Comparison of ENCODE assay signal across 20 cellular contexts in the genomic region with DNA sequence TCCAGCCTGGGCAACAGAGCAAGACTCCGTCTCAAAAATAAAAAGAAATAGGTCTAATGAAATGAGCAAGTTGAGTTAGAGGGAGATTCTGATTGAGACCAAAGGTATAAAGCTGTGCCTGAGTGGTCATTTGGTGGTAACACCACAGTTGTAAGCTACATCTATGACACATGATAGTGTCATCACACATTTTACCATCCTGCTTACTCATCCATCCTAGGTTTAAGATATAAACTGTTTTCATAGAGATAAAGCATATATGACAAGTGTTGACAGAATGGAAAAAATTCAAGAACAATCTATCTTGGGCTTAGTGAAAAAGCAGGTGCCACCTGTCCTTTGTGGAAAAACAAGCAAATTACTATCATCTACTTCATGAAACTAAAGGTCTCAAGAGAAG. TPM values are rescaled to one million over a fixed set of nuclear protein-coding genes. Genes with fewer than 3 reads are reported as not detected.
DNase-seq lines count a peak whose midpoint lies in the region; ATAC-seq, FAIRE-seq and TF ChIP-seq lines count a peak whose summit lies in the region.
"Had no signal": no experiment of that assay in that cellular context is flagged by ENCODE, and none has a peak within 500 bp of the region (broad histone marks: within the 10 kb centered on the region; RNA-seq: fewer than 3 reads in every experiment).

No MANE protein-coding gene starts in this region.

- dilution Hi-C loops in endothelial cell of umbilical vein (cut with MboI; ENCODE audit: extremely low pct_ligation_motif_present, low sequenced_read_pairs), result no loop called here

- peaks cover 11% of the 10 kb centered on the region for H3K4me1 ChIP-seq in CD8-positive, alpha-beta T cell (ENCODE audit: insufficient read depth, low read length)
- peaks cover under 1% of the 10 kb centered on the region for H3K4me1 ChIP-seq in endothelial cell of umbilical vein (ENCODE audit: control insufficient read depth, extremely low read depth, insufficient read depth, low read length)

- TF ChIP-seq CTCF in 22Rv1 (IDR thresholded peaks at IDR 0.05) (no peak), endothelial cell of umbilical vein (IDR thresholded peaks at IDR 0.05; ENCODE audit: extremely low read depth in 1 of 2, insufficient read depth in 1 of 2, low read depth in 1 of 2, low read length in 2 of 2) (no peak), progenitor cell of endocrine pancreas (IDR thresholded peaks at IDR 0.05; ENCODE audit: unreplicated experiment) (no peak)
- no peak for TF ChIP-seq CTCF in CD8-positive, alpha-beta T cell (IDR thresholded peaks at IDR 0.05)

- no peak for TF ChIP-seq POLR2A in endothelial cell of umbilical vein (IDR thresholded peaks at IDR 0.05; ENCODE audit: low read depth, low read length)

- CTCF ChIA-PET in CD8-positive, alpha-beta T cell (lab: Charles Lee), result interaction anchor here (2.7 kb wide), 1 partner anchor 14 kb away, joined by 18 read pairs; no protein-coding TSS in a partner anchor
- CTCF ChIA-PET in endothelial cell of umbilical vein (lab: Charles Lee), result interaction anchor here (2.3 kb wide), 1 partner anchor 14 kb away, joined by 19 read pairs; no protein-coding TSS in a partner anchor

- FAIRE-seq in endothelial cell of umbilical vein (lab: Jason Lieb, UNC), result no peak

- no peak for DNase-seq in CD8-positive, alpha-beta T cell
- peak; percentile 49 for DNase-seq in RPMI7951 (ENCODE audit: low read depth)
- DNase-seq in endothelial cell of umbilical vein (ENCODE audit: low read depth, low spot score), result no peak
- DNase-seq in G401 (ENCODE audit: low spot score), result no peak
- DNase-seq in cerebellum (ENCODE audit: low spot score), result no peak
- no peak for DNase-seq in progenitor cell of endocrine pancreas (ENCODE audit: low spot score, unreplicated experiment)
- DNase-seq: CD4-positive, CD25-positive, alpha-beta regulatory T cell; central memory CD4-positive, alpha-beta T cell; GF-D8; hypothalamus; lower lobe of right lung; NCI-H1436; NCI-H524 treated with DMSO at 0.1 percent for 48 hours; Right ventricle myocardium superior; testis had no signal

- no peak overlapping the region for H3K4me3 Mint-ChIP-seq in CD8-positive, alpha-beta T cell
- H3K4me3 Mint-ChIP-seq in progenitor cell of endocrine pancreas (ENCODE audit: low read depth), result no peak overlapping the region
- H3K4me3 Mint-ChIP-seq: CD4-positive, CD25-positive, alpha-beta regulatory T cell had no signal

- no peak overlapping the region for H3K4me2 ChIP-seq in endothelial cell of umbilical vein (ENCODE audit: insufficient read depth, low read length)

- peaks cover 22% of the 10 kb centered on the region for H3K4me1 Mint-ChIP-seq in CD8-positive, alpha-beta T cell (ENCODE audit: low read depth)
- H3K4me1 Mint-ChIP-seq in progenitor cell of endocrine pancreas (ENCODE audit: low read depth), result peaks cover 7% of the 10 kb centered on the region

- H3K9me1 ChIP-seq in endothelial cell of umbilical vein (replicated peaks; ENCODE audit: control insufficient read depth, extremely low read depth, insufficient read depth, low read length), result no peaks in the 10 kb centered on the region

- no peaks in the 10 kb centered on the region for H4K20me1 ChIP-seq in endothelial cell of umbilical vein (replicated peaks; ENCODE audit: control insufficient read depth, extremely low read depth, insufficient read depth, low read length)

- no peaks in the 10 kb centered on the region for H3K27me3 ChIP-seq in CD8-positive, alpha-beta T cell (ENCODE audit: insufficient read depth, low read length)
- no peaks in the 10 kb centered on the region for H3K27me3 ChIP-seq in endothelial cell of umbilical vein (ENCODE audit: control insufficient read depth in 2 of 2, insufficient read depth in 2 of 2, low read length in 2 of 2)
- H3K27me3 ChIP-seq: testis had no signal

- H3K27ac ChIP-seq in 22Rv1 (peak overlapping the region; percentile 62; the same call in 1 of the 2 replicates), endothelial cell of umbilical vein (ENCODE audit: insufficient read depth, low read depth, low read length) (no peak overlapping the region)
- no peak overlapping the region for H3K27ac ChIP-seq in CD8-positive, alpha-beta T cell (ENCODE audit: low read depth, low read length)
- H3K27ac ChIP-seq: lower lobe of right lung, testis had no signal

- ATAC-seq in CD8-positive, alpha-beta T cell, result no peak
- ATAC-seq in GM21737 (IDR thresholded peaks at IDR 0.05; ENCODE audit: unreplicated experiment), result no peak
- ATAC-seq: lower lobe of right lung had no signal

- no peaks in the 10 kb centered on the region for H3K9me3 Mint-ChIP-seq in CD8-positive, alpha-beta T cell
- no peaks in the 10 kb centered on the region for H3K9me3 Mint-ChIP-seq in progenitor cell of endocrine pancreas (ENCODE audit: low read depth)
- H3K9me3 Mint-ChIP-seq: CD4-positive, CD25-positive, alpha-beta regulatory T cell had no signal

- H3K27me3 Mint-ChIP-seq in CD8-positive, alpha-beta T cell (ENCODE audit: low read depth), result no peaks in the 10 kb centered on the region
- H3K27me3 Mint-ChIP-seq in progenitor cell of endocrine pancreas, result no peaks in the 10 kb centered on the region
- H3K27me3 Mint-ChIP-seq: CD4-positive, CD25-positive, alpha-beta regulatory T cell had no signal

- peak overlapping the region; percentile 27 for H3K27ac Mint-ChIP-seq in CD8-positive, alpha-beta T cell
- H3K27ac Mint-ChIP-seq in progenitor cell of endocrine pancreas, result no peak overlapping the region
- H3K27ac Mint-ChIP-seq: CD4-positive, CD25-positive, alpha-beta regulatory T cell had no signal

- peaks cover 69% of the 10 kb centered on the region for H3K36me3 Mint-ChIP-seq in CD8-positive, alpha-beta T cell
- H3K36me3 Mint-ChIP-seq in progenitor cell of endocrine pancreas (ENCODE audit: insufficient read depth), result peaks cover 36% of the 10 kb centered on the region

- H3K9me3 ChIP-seq in CD8-positive, alpha-beta T cell (ENCODE audit: low read length), result no peaks in the 10 kb centered on the region
- H3K9me3 ChIP-seq in endothelial cell of umbilical vein (replicated peaks; ENCODE audit: control insufficient read depth, insufficient read depth, low read length), result no peaks in the 10 kb centered on the region
- H3K9me3 ChIP-seq: lower lobe of right lung, testis had no signal

- in situ Hi-C loops in G401 (cut with HindIII; ENCODE audit: low sequenced_read_pairs), result no loop called here

- peaks cover 55% of the 10 kb centered on the region for H3K36me3 ChIP-seq in CD8-positive, alpha-beta T cell (ENCODE audit: insufficient read depth, low read length)
- peaks cover 19 to 33% of the 10 kb centered on the region in 2 experiments for H3K36me3 ChIP-seq in endothelial cell of umbilical vein (ENCODE audit: control insufficient read depth in 2 of 2, extremely low read depth in 1 of 2, insufficient read depth in 2 of 2, low read length in 2 of 2)

- no TSS peak for BruUV-seq in endothelial cell of umbilical vein (replicated peaks; lab: Mats Ljungman, UMichigan)

- H2AFZ ChIP-seq in endothelial cell of umbilical vein (ENCODE audit: low read depth, low read length), result no peak overlapping the region

- H3K79me2 ChIP-seq in endothelial cell of umbilical vein (ENCODE audit: control insufficient read depth, insufficient read depth, low read length), result peaks cover 22% of the 10 kb centered on the region

- POLR2A ChIA-PET in CD8-positive, alpha-beta T cell (lab: Charles Lee), result no interaction called here
- POLR2A ChIA-PET in endothelial cell of umbilical vein (lab: Charles Lee), result no interaction called here

- intact Hi-C loops in CD8-positive, alpha-beta T cell (cut with DNase I, micrococcal nuclease), result no loop called here
- intact Hi-C loops in endothelial cell of umbilical vein (cut with micrococcal nuclease), result no loop called here

- no peak overlapping the region for H3K9ac ChIP-seq in endothelial cell of umbilical vein (replicated peaks; ENCODE audit: extremely low read depth, insufficient read depth, low read length)

- no peak overlapping the region for H3K4me3 ChIP-seq in CD8-positive, alpha-beta T cell (ENCODE audit: low read depth, low read length)
- no peak overlapping the region for H3K4me3 ChIP-seq in endothelial cell of umbilical vein (replicated peaks in 1 of 3; ENCODE audit: insufficient read depth in 1 of 3, low read depth in 1 of 3, low read length in 3 of 3)
- H3K4me3 ChIP-seq: lower lobe of right lung, testis had no signal

RNA-seq across cellular contexts. Expression of a gene that starts 7.1 kb away (rescaled TPM):
- not detected for total RNA-seq in CD8-positive, alpha-beta T cell
- not detected in 2 replicates for total RNA-seq in RPMI7951 (2014; rRNA removed; shearing (Covaris generic))
- total RNA-seq in endothelial cell of umbilical vein (not detected in 2 replicates), cerebellum (not detected), progenitor cell of endocrine pancreas (not detected in 2 replicates)
- polyA plus RNA-seq in endothelial cell of umbilical vein, result not detected in 2 replicates
- 0.41 TPM in 1 of 2 replicates, not detected in the other for polyA plus RNA-seq in endothelial cell of umbilical vein (2011; cell fraction: cytosol; rRNA removed)
- polyA plus RNA-seq in endothelial cell of umbilical vein (2011; cell fraction: nucleus; rRNA removed), result not detected in 2 replicates
- not detected in 2 replicates for polyA plus RNA-seq in endothelial cell of umbilical vein (2012)
- polyA minus RNA-seq in endothelial cell of umbilical vein, result not detected in 2 replicates
- not detected for polyA minus RNA-seq in endothelial cell of umbilical vein (2011; cell fraction: cytosol; rRNA and poly(A)+ RNA removed)
- polyA minus RNA-seq in endothelial cell of umbilical vein (2011; cell fraction: nucleus; rRNA and poly(A)+ RNA removed), result not detected in 2 replicates
- total RNA-seq in G401 (2014; rRNA removed; shearing (Covaris generic)), result not detected in 2 replicates
- total RNA-seq: CD4-positive, CD25-positive, alpha-beta regulatory T cell; Right ventricle myocardium superior; skeletal muscle tissue had no signal
- polyA plus RNA-seq: CD4-positive, CD25-positive, alpha-beta regulatory T cell; esophagus; neural cell had no signal

RNA-seq across cellular contexts. Expression of a gene that starts 7.5 kb away (rescaled TPM):
- total RNA-seq in CD8-positive, alpha-beta T cell, result 100 to 1,000 TPM; 212 to 226 TPM
- total RNA-seq in RPMI7951 (2014; rRNA removed; shearing (Covaris generic)), result 52.8 and 73.8 TPM in 2 replicates
- total RNA-seq in endothelial cell of umbilical vein, result 229 and 235 TPM in 2 replicates
- 280 and 323 TPM in 2 replicates for polyA plus RNA-seq in endothelial cell of umbilical vein
- 109 and 127 TPM in 2 replicates for polyA plus RNA-seq in endothelial cell of umbilical vein (2011; cell fraction: cytosol; rRNA removed)
- 442 and 476 TPM in 2 replicates for polyA plus RNA-seq in endothelial cell of umbilical vein (2011; cell fraction: nucleus; rRNA removed)
- 123 and 166 TPM in 2 replicates for polyA plus RNA-seq in endothelial cell of umbilical vein (2012)
- 366 and 370 TPM in 2 replicates for polyA minus RNA-seq in endothelial cell of umbilical vein
- 60.5 TPM for polyA minus RNA-seq in endothelial cell of umbilical vein (2011; cell fraction: cytosol; rRNA and poly(A)+ RNA removed)
- 247 and 358 TPM in 2 replicates for polyA minus RNA-seq in endothelial cell of umbilical vein (2011; cell fraction: nucleus; rRNA and poly(A)+ RNA removed)
- 120 and 209 TPM in 2 replicates for total RNA-seq in G401 (2014; rRNA removed; shearing (Covaris generic))
- 84.7 TPM for total RNA-seq in cerebellum
- total RNA-seq in progenitor cell of endocrine pancreas, result 263 and 268 TPM in 2 replicates

RNA-seq across cellular contexts. Expression of a gene that starts 21.4 kb away (rescaled TPM):
- total RNA-seq in CD8-positive, alpha-beta T cell, result 100 to 1,000 TPM; 341 to 347 TPM
- total RNA-seq in RPMI7951 (2014; rRNA removed; shearing (Covaris generic)), result 499 and 606 TPM in 2 replicates
- total RNA-seq in endothelial cell of umbilical vein, result 924 and 927 TPM in 2 replicates
- polyA plus RNA-seq in endothelial cell of umbilical vein, result 318 and 395 TPM in 2 replicates
- polyA plus RNA-seq in endothelial cell of umbilical vein (2011; cell fraction: cytosol; rRNA removed), result 562 and 745 TPM in 2 replicates
- polyA plus RNA-seq in endothelial cell of umbilical vein (2011; cell fraction: nucleus; rRNA removed), result 337 and 551 TPM in 2 replicates
- polyA plus RNA-seq in endothelial cell of umbilical vein (2012), result 684 and 993 TPM in 2 replicates
- 233 and 252 TPM in 2 replicates for polyA minus RNA-seq in endothelial cell of umbilical vein
- 118 TPM for polyA minus RNA-seq in endothelial cell of umbilical vein (2011; cell fraction: cytosol; rRNA and poly(A)+ RNA removed)
- polyA minus RNA-seq in endothelial cell of umbilical vein (2011; cell fraction: nucleus; rRNA and poly(A)+ RNA removed), result 96.0 and 101 TPM in 2 replicates
- 384 and 782 TPM in 2 replicates for total RNA-seq in G401 (2014; rRNA removed; shearing (Covaris generic))
- total RNA-seq in cerebellum, result 124 TPM
- 298 and 304 TPM in 2 replicates for total RNA-seq in progenitor cell of endocrine pancreas

RNA-seq across cellular contexts. Expression of a gene that starts 58.4 kb away (rescaled TPM):
- total RNA-seq in CD8-positive, alpha-beta T cell, result under 1 TPM in 1 of 2 experiments, not detected in 1; 0.17 TPM
- not detected in 2 replicates for total RNA-seq in RPMI7951 (2014; rRNA removed; shearing (Covaris generic))
- total RNA-seq in endothelial cell of umbilical vein, result 0.07 TPM in 1 of 2 replicates, not detected in the other
- polyA plus RNA-seq in endothelial cell of umbilical vein, result 0.01 TPM in 1 of 2 replicates, not detected in the other
- polyA plus RNA-seq in endothelial cell of umbilical vein (2011; cell fraction: cytosol; rRNA removed), result 0.01 TPM in 1 of 2 replicates, not detected in the other
- polyA plus RNA-seq in endothelial cell of umbilical vein (2011; cell fraction: nucleus; rRNA removed), result 0.07 TPM in 2 replicates
- not detected in 2 replicates for polyA plus RNA-seq in endothelial cell of umbilical vein (2012)
- 0.04 TPM in 1 of 2 replicates, not detected in the other for polyA minus RNA-seq in endothelial cell of umbilical vein
- not detected for polyA minus RNA-seq in endothelial cell of umbilical vein (2011; cell fraction: cytosol; rRNA and poly(A)+ RNA removed)
- polyA minus RNA-seq in endothelial cell of umbilical vein (2011; cell fraction: nucleus; rRNA and poly(A)+ RNA removed), result 0.10 TPM in 2 replicates
- total RNA-seq in G401 (2014; rRNA removed; shearing (Covaris generic)), result not detected in 2 replicates
- total RNA-seq in cerebellum, result not detected
- 0.05 and 0.07 TPM in 2 replicates for total RNA-seq in progenitor cell of endocrine pancreas

RNA-seq across cellular contexts. Expression of a gene that starts 59.2 kb away (rescaled TPM):
- 10 to 100 TPM; 56.8 to 58.4 TPM for total RNA-seq in CD8-positive, alpha-beta T cell
- 107 and 122 TPM in 2 replicates for total RNA-seq in RPMI7951 (2014; rRNA removed; shearing (Covaris generic))
- 69.1 and 78.4 TPM in 2 replicates for total RNA-seq in endothelial cell of umbilical vein
- 95.3 and 101 TPM in 2 replicates for polyA plus RNA-seq in endothelial cell of umbilical vein
- polyA plus RNA-seq in endothelial cell of umbilical vein (2011; cell fraction: cytosol; rRNA removed), result 103 and 114 TPM in 2 replicates
- polyA plus RNA-seq in endothelial cell of umbilical vein (2011; cell fraction: nucleus; rRNA removed), result 72.9 and 74.7 TPM in 2 replicates
- 69.5 and 92.0 TPM in 2 replicates for polyA plus RNA-seq in endothelial cell of umbilical vein (2012)
- 64.1 and 64.4 TPM in 2 replicates for polyA minus RNA-seq in endothelial cell of umbilical vein
- 79.9 TPM for polyA minus RNA-seq in endothelial cell of umbilical vein (2011; cell fraction: cytosol; rRNA and poly(A)+ RNA removed)
- 9.9 and 20.2 TPM in 2 replicates for polyA minus RNA-seq in endothelial cell of umbilical vein (2011; cell fraction: nucleus; rRNA and poly(A)+ RNA removed)
- total RNA-seq in G401 (2014; rRNA removed; shearing (Covaris generic)), result 63.8 and 85.6 TPM in 2 replicates
- 31.3 TPM for total RNA-seq in cerebellum
- 51.0 and 52.3 TPM in 2 replicates for total RNA-seq in progenitor cell of endocrine pancreas
